ENCODE assay signal across 29 cellular contexts in the genomic region with DNA sequence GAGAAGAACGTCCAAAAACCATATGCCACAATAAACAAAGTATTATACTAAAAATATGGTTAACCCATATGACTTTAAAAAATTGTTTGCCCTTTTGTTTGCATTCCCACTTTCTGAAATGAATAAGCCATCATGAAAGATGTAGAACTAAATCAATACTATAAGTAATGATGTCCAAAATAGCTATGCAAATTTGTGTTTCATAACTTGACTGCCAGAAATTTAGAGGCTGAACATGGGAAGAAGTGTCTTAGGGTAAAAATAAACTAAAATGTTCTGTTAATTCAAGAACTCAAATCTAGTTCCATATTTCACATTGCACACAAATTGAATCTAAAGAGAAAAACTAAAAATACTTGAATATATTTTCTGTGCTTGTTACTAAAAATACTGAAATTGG.
"Had no signal": no experiment of that assay in that cellular context is flagged by ENCODE, and none has a peak within 500 bp of the region (broad histone marks: within the 10 kb centered on the region; RNA-seq: fewer than 3 reads in every experiment).

No MANE protein-coding gene starts in this region.

- H3K4me3 Mint-ChIP-seq: activated CD4-positive, alpha-beta memory T cell treated with anti-CD3 and anti-CD28 coated beads, Interleukin-2, amount 10 ng/mL, durations not matched to agents 7 days and 5 days; activated CD4-positive, alpha-beta T cell treated with anti-CD3 and anti-CD28 coated beads for 36 hours; activated naive CD8-positive, alpha-beta T cell treated with anti-CD3 and anti-CD28 coated beads, Interleukin-2, amount 50 U/mL, for 24 hours had no signal

- H3K27me3 Mint-ChIP-seq: activated CD4-positive, alpha-beta memory T cell treated with anti-CD3 and anti-CD28 coated beads, Interleukin-2, amount 10 ng/mL, durations not matched to agents 7 days and 5 days had no signal

- H3K4me2 ChIP-seq: SK-N-SH had no signal

- H3K27ac Mint-ChIP-seq: activated CD4-positive, alpha-beta memory T cell treated with anti-CD3 and anti-CD28 coated beads, Interleukin-2, amount 10 ng/mL, durations not matched to agents 7 days and 5 days; activated CD4-positive, alpha-beta T cell treated with anti-CD3 and anti-CD28 coated beads for 36 hours; activated naive CD8-positive, alpha-beta T cell treated with anti-CD3 and anti-CD28 coated beads, Interleukin-2, amount 50 U/mL, for 24 hours had no signal

- H3K27ac ChIP-seq: ascending aorta, body of pancreas, SJCRH30, WERI-Rb-1 had no signal

- H3K4me3 ChIP-seq: ascending aorta, body of pancreas, SJCRH30 had no signal

- H3K4me1 ChIP-seq: ascending aorta, SJCRH30 had no signal

- H3K9me3 Mint-ChIP-seq: activated CD4-positive, alpha-beta memory T cell treated with anti-CD3 and anti-CD28 coated beads, Interleukin-2, amount 10 ng/mL, durations not matched to agents 7 days and 5 days; activated naive CD4-positive, alpha-beta T cell treated with anti-CD3 and anti-CD28 coated beads, Interleukin-2, amount 50 U/mL, for 72 hours; activated naive CD8-positive, alpha-beta T cell treated with anti-CD3 and anti-CD28 coated beads, Interleukin-2, amount 50 U/mL, for 24 hours had no signal

- H3K36me3 Mint-ChIP-seq: activated naive CD4-positive, alpha-beta T cell treated with anti-CD3 and anti-CD28 coated beads, Interleukin-2, amount 50 U/mL, for 72 hours had no signal

- H3K4me1 Mint-ChIP-seq: activated CD4-positive, alpha-beta memory T cell treated with anti-CD3 and anti-CD28 coated beads, Interleukin-2, amount 10 ng/mL, durations not matched to agents 7 days and 5 days; activated CD4-positive, alpha-beta T cell treated with anti-CD3 and anti-CD28 coated beads for 36 hours; activated naive CD8-positive, alpha-beta T cell treated with anti-CD3 and anti-CD28 coated beads, Interleukin-2, amount 50 U/mL, for 24 hours had no signal

- H3K9me3 ChIP-seq: ascending aorta, body of pancreas, SJCRH30, SK-N-SH had no signal

- DNase-seq: activated CD4-positive, alpha-beta memory T cell treated with anti-CD3 and anti-CD28 coated beads, Interleukin-2, amount 10 ng/mL, durations not matched to agents 7 days and 5 days; activated CD4-positive, alpha-beta T cell treated with anti-CD3 and anti-CD28 coated beads for 36 hours; activated CD4-positive, alpha-beta T cell treated with anti-CD3 and anti-CD28 coated beads, Interleukin-2, amount 50 U/mL, for 1 hour; activated CD8-positive, alpha-beta memory T cell treated with anti-CD3 and anti-CD28 coated beads, Interleukin-2, amount 50 U/mL, for 4 hours; activated effector memory CD4-positive, alpha-beta T cell treated with Interleukin-2 at 50 U/mL for 16 hours; activated naive CD4-positive, alpha-beta T cell; activated naive CD8-positive, alpha-beta T cell treated with anti-CD3 and anti-CD28 coated beads, Interleukin-2, amount 50 U/mL, for 24 hours; amniotic stem cell; body of pancreas; central memory CD4-positive, alpha-beta T cell; KG1; MV-4-11; NCI-H1092 treated with DMSO at 0.1 percent for 48 hours; NCI-H1436 treated with DMSO at 0.1 percent for 48 hours; NCI-H187; NCI-H2081; NCI-H526; NCI-H774; NK-92 treated with Interleukin-12 subunit alpha and Interleukin-12 subunit beta, amount 100 ng/mL, for 24 hours; OCI-M1; RPMI8226; SJCRH30; SK-N-SH; T-helper 1 cell; WERI-Rb-1 had no signal

- H3K36me3 ChIP-seq: ascending aorta, SJCRH30, WERI-Rb-1 had no signal

- H3K9me2 ChIP-seq: SK-N-SH had no signal

- H3K9ac ChIP-seq: SK-N-SH had no signal

- ATAC-seq: activated CD4-positive, alpha-beta T cell treated with anti-CD3 and anti-CD28 coated beads for 36 hours; activated naive CD4-positive, alpha-beta T cell treated with anti-CD3 and anti-CD28 coated beads, Interleukin-2, amount 50 U/mL, for 72 hours; activated naive CD8-positive, alpha-beta T cell treated with anti-CD3 and anti-CD28 coated beads, Interleukin-2, amount 50 U/mL, for 24 hours; body of pancreas; Panc1; Right ventricle myocardium inferior had no signal

- H3K27me3 ChIP-seq: ascending aorta, body of pancreas, SJCRH30 had no signal
